In genomic region chr9:36401179-36401740, GRCh38 we compare ENCODE assay signal across 8 cellular contexts. TPM values are rescaled to one million over a fixed set of nuclear protein-coding genes. Genes with fewer than 3 reads are reported as not detected.
DNase-seq lines count a peak whose midpoint lies in the region; ATAC-seq and TF ChIP-seq lines count a peak whose summit lies in the region.

No MANE protein-coding gene starts in this region.

- H3K4me1 ChIP-seq in HUES6 (ENCODE audit: control insufficient read depth, insufficient read depth, low read length) (peaks cover 8% of the 10 kb centered on the region), SK-N-SH (ENCODE audit: control insufficient read depth in 1 of 2, insufficient read depth in 2 of 2, low read depth in 1 of 2, low read length in 1 of 2) (peaks cover 4 to 9% of the 10 kb centered on the region in 2 experiments; a peak in 2 of 4 replicates), liver (ENCODE audit: control insufficient read depth in 4 of 4, insufficient read depth in 4 of 4, low read length in 3 of 4) (peaks cover 0 to 23% (median 19%) of the 10 kb centered on the region in 4 donors), stomach smooth muscle (ENCODE audit: control insufficient read depth, insufficient read depth, low read length) (peaks cover 11% of the 10 kb centered on the region)

- DNase-seq in activated CD4-positive, alpha-beta T cell treated with anti-CD3 and anti-CD28 coated beads, Interleukin-2, amount 10 ng/mL, durations not matched to agents 7 days and 5 days: no peak
- no peak for DNase-seq in activated CD4-positive, alpha-beta T cell treated with anti-CD3 and anti-CD28 coated beads for 48 hours
- DNase-seq in SK-N-SH: peak; percentile 94

- peaks cover 7% of the 10 kb centered on the region for H3K36me3 Mint-ChIP-seq in activated CD4-positive, alpha-beta T cell treated with anti-CD3 and anti-CD28 coated beads, Interleukin-2, amount 10 ng/mL, durations not matched to agents 7 days and 5 days (ENCODE audit: low read depth)
- peaks cover 15% of the 10 kb centered on the region for H3K36me3 Mint-ChIP-seq in dendritic cell treated with granulocyte-macrophage colony-stimulating factor and Interleukin-4, amounts not matched to agents 40 ng/mL and 50 ng/mL, for 4 days (ENCODE audit: low read depth)

- WGBS in SK-N-SH (ENCODE audit: low lambda C conversion rate): 3% methylated on average over 15 of the region's 32 CpGs
- under 1% methylated on average over 32 of the region's 32 CpGs for WGBS in liver

- peaks cover 10% of the 10 kb centered on the region for H3F3A ChIP-seq in SK-N-SH (replicated peaks; ENCODE audit: insufficient read depth)

- H2AFZ ChIP-seq in SK-N-SH (ENCODE audit: low read depth): peak overlapping the region; percentile 99

- H3K9me3 ChIP-seq in HUES6 (ENCODE audit: control insufficient read depth, insufficient read depth, low read depth, low read length) (no peaks in the 10 kb centered on the region), SK-N-SH (no peaks in the 10 kb centered on the region), liver (ENCODE audit: control insufficient read depth in 4 of 4, low read length in 3 of 4) (no peaks in the 10 kb centered on the region), stomach smooth muscle (ENCODE audit: control insufficient read depth in 2 of 2, low read length in 2 of 2) (no peaks in the 10 kb centered on the region)

- intact Hi-C loops in dendritic cell treated with granulocyte-macrophage colony-stimulating factor and Interleukin-4, amounts not matched to agents 40 ng/mL and 50 ng/mL, for 4 days (cut with micrococcal nuclease): loop anchor here (2.0 kb wide), 1 partner anchor 86 kb away; no protein-coding TSS in a partner anchor

- TF ChIP-seq RAD21 in SK-N-SH (IDR thresholded peaks at IDR 0.05; ENCODE audit: low read length) (no peak), liver (IDR thresholded peaks at IDR 0.05) (no peak)

- H3K27ac ChIP-seq in HUES6 (ENCODE audit: low read depth, low read length) (peak overlapping the region; percentile 67; the same call in 1 of the 2 replicates), SK-N-SH (ENCODE audit: low read depth in 2 of 2, low read length in 1 of 2) (peak overlapping the region; percentile 84 to 93), liver (ENCODE audit: low read depth in 1 of 2, low read length in 2 of 2) (peak overlapping the region; percentile 75 to 90), stomach smooth muscle (ENCODE audit: low read length) (peak overlapping the region; percentile 61)

- H3K27me3 ChIP-seq in HUES6 (ENCODE audit: control insufficient read depth, insufficient read depth, low read length) (no peaks in the 10 kb centered on the region), SK-N-SH (ENCODE audit: insufficient read depth) (no peaks in the 10 kb centered on the region), liver (ENCODE audit: control insufficient read depth in 4 of 4, insufficient read depth in 4 of 4, low read length in 3 of 4) (no peaks in the 10 kb centered on the region), stomach smooth muscle (ENCODE audit: control insufficient read depth in 1 of 2, insufficient read depth in 2 of 2, low read length in 2 of 2) (no peaks in the 10 kb centered on the region)

- peaks cover 35% of the 10 kb centered on the region for H3K4me1 Mint-ChIP-seq in activated CD4-positive, alpha-beta T cell treated with anti-CD3 and anti-CD28 coated beads, Interleukin-2, amount 10 ng/mL, durations not matched to agents 7 days and 5 days
- H3K4me1 Mint-ChIP-seq in dendritic cell treated with granulocyte-macrophage colony-stimulating factor and Interleukin-4, amounts not matched to agents 40 ng/mL and 50 ng/mL, for 4 days (ENCODE audit: low read depth): peaks cover 47% of the 10 kb centered on the region

- H3K9me2 ChIP-seq in SK-N-SH: no peaks in the 10 kb centered on the region

- H3K9me3 Mint-ChIP-seq in activated CD4-positive, alpha-beta T cell treated with anti-CD3 and anti-CD28 coated beads, Interleukin-2, amount 10 ng/mL, durations not matched to agents 7 days and 5 days: no peaks in the 10 kb centered on the region
- H3K9me3 Mint-ChIP-seq in dendritic cell treated with granulocyte-macrophage colony-stimulating factor and Interleukin-4, amounts not matched to agents 40 ng/mL and 50 ng/mL, for 4 days: no peaks in the 10 kb centered on the region

- peak overlapping the region; percentile 81 for H3K4me3 ChIP-seq in HUES6 (ENCODE audit: low read depth, low read length)
- H3K4me3 ChIP-seq in SK-N-SH (ENCODE audit: low read depth in 2 of 2, low read length in 1 of 2): peak overlapping the region; percentile 77 to 84
- peak overlapping the region; percentile 76 to 99 (median 78) for H3K4me3 ChIP-seq in liver (ENCODE audit: low read depth in 1 of 3, low read length in 3 of 3)
- peak overlapping the region; percentile 63 to 85 for H3K4me3 ChIP-seq in stomach smooth muscle (ENCODE audit: low read length in 2 of 2)

- H4K20me1 ChIP-seq in SK-N-SH (ENCODE audit: insufficient read depth): peaks cover 20% of the 10 kb centered on the region

- H3K79me2 ChIP-seq in SK-N-SH (ENCODE audit: insufficient read depth): peaks cover 65% of the 10 kb centered on the region

- ATAC-seq in GM21717 (IDR thresholded peaks at IDR 0.05; ENCODE audit: unreplicated experiment): peak; percentile 48

- TF ChIP-seq EP300 in SK-N-SH (IDR thresholded peaks at IDR 0.05; ENCODE audit: borderline replicate concordance in 1 of 2, low read depth in 1 of 2, low read length in 1 of 2): no peak

- no peak for TF ChIP-seq CTCF in SK-N-SH (IDR thresholded peaks at IDR 0.05)
- TF ChIP-seq CTCF in liver (IDR thresholded peaks at IDR 0.05; ENCODE audit: low read depth, low read length, missing input control): no peak

- H3K9ac ChIP-seq in HUES6 (ENCODE audit: low read length) (peak overlapping the region; percentile 87), SK-N-SH (peak overlapping the region; percentile 89), liver (ENCODE audit: low read depth in 1 of 2, low read length in 2 of 2) (peak overlapping the region; percentile 54 to 62), stomach smooth muscle (ENCODE audit: low read length in 2 of 2) (peak overlapping the region; percentile 63 to 64)

- H3K4me2 ChIP-seq in SK-N-SH: peak overlapping the region; percentile 88

- peak overlapping the region; percentile 95 for H3K4me3 Mint-ChIP-seq in activated CD4-positive, alpha-beta T cell treated with anti-CD3 and anti-CD28 coated beads, Interleukin-2, amount 10 ng/mL, durations not matched to agents 7 days and 5 days
- H3K4me3 Mint-ChIP-seq in dendritic cell treated with granulocyte-macrophage colony-stimulating factor and Interleukin-4, amounts not matched to agents 40 ng/mL and 50 ng/mL, for 4 days: peak overlapping the region; percentile 85

- H3K36me3 ChIP-seq in HUES6 (ENCODE audit: control insufficient read depth, insufficient read depth, low read length) (0 out of 2 replicates have a peak, but pooled peaks cover 2% of the 10 kb centered on the region), SK-N-SH (replicated peaks in 1 of 2; ENCODE audit: control insufficient read depth in 1 of 2, insufficient read depth in 2 of 2, low read length in 1 of 2) (peaks cover 2% of the 10 kb centered on the region in 2 experiments), liver (ENCODE audit: control insufficient read depth in 4 of 4, insufficient read depth in 3 of 4, low read depth in 1 of 4, low read length in 3 of 4) (no peaks in the 10 kb centered on the region), stomach smooth muscle (ENCODE audit: control insufficient read depth in 2 of 2, insufficient read depth in 2 of 2, low read length in 2 of 2) (no peaks in the 10 kb centered on the region)

- CTCF ChIA-PET in activated CD4-positive, alpha-beta T cell treated with anti-CD3 and anti-CD28 coated beads, Interleukin-2, amount 10 ng/mL, durations not matched to agents 7 days and 5 days (lab: Charles Lee): no interaction called here
- CTCF ChIA-PET in SK-N-SH (lab: Yijun Ruan, JAX): interaction anchor here (2.0 to 3.5 kb wide), 2 partner anchors 49 to 147 kb away, joined by 4 to 14 read pairs; no protein-coding TSS in a partner anchor

- POLR2A ChIA-PET in activated CD4-positive, alpha-beta T cell treated with anti-CD3 and anti-CD28 coated beads, Interleukin-2, amount 10 ng/mL, durations not matched to agents 7 days and 5 days (lab: Charles Lee): no interaction called here
- POLR2A ChIA-PET in SK-N-SH (lab: Yijun Ruan, JAX): interaction anchor here (0.6 to 1.4 kb wide), 3 partner anchors 25 to 365 kb away, joined by 3 to 4 read pairs (median 4); no protein-coding TSS in a partner anchor

- H3K27ac Mint-ChIP-seq in activated CD4-positive, alpha-beta T cell treated with anti-CD3 and anti-CD28 coated beads, Interleukin-2, amount 10 ng/mL, durations not matched to agents 7 days and 5 days: peak overlapping the region; percentile 96
- H3K27ac Mint-ChIP-seq in dendritic cell treated with granulocyte-macrophage colony-stimulating factor and Interleukin-4, amounts not matched to agents 40 ng/mL and 50 ng/mL, for 4 days: peak overlapping the region; percentile 90

- no peaks in the 10 kb centered on the region for H3K27me3 Mint-ChIP-seq in activated CD4-positive, alpha-beta T cell treated with anti-CD3 and anti-CD28 coated beads, Interleukin-2, amount 10 ng/mL, durations not matched to agents 7 days and 5 days
- no peaks in the 10 kb centered on the region for H3K27me3 Mint-ChIP-seq in dendritic cell treated with granulocyte-macrophage colony-stimulating factor and Interleukin-4, amounts not matched to agents 40 ng/mL and 50 ng/mL, for 4 days

TF ChIP-seq in SK-N-SH, 30 proteins besides CTCF, POLR2A, EP300 and RAD21 (continues in another document):
- TF ChIP-seq NRF1 (IDR thresholded peaks at IDR 0.05; ENCODE audit: low read depth, low read length) (peak; percentile 74), ELF1 (IDR thresholded peaks at IDR 0.05) (peak; percentile 92)

TF ChIP-seq in liver, 16 proteins besides CTCF, POLR2A, EP300 and RAD21:
- TF ChIP-seq HNF4A (conservative IDR thresholded peaks at IDR 0.05) (peak; percentile 10 to 66), JUND (IDR thresholded peaks at IDR 0.05) (no peak), HNF4G (IDR thresholded peaks at IDR 0.05) (no peak)

RNA-seq across cellular contexts. Expression of gene RNF38, which starts 1.2 kb away (rescaled TPM):
- 10 to 100 TPM; 37.6 to 45.1 TPM for total RNA-seq in activated CD4-positive, alpha-beta T cell treated with anti-CD3 and anti-CD28 coated beads, Interleukin-2, amount 10 ng/mL, durations not matched to agents 7 days and 5 days
- 9.5 and 11.8 TPM in 2 replicates for polyA plus RNA-seq in SK-N-SH (2012; rRNA removed)
- polyA plus RNA-seq in SK-N-SH (2012; cell fraction: cytosol; rRNA removed): 13.2 and 13.5 TPM in 2 replicates
- polyA plus RNA-seq in SK-N-SH (2012; cell fraction: nucleus; rRNA removed): 9.2 and 17.2 TPM in 2 replicates
- 10 to 100 TPM in 1 of 2 donors, 1 to 10 TPM in 1; 9.4 to 16.4 TPM for total RNA-seq in liver
- 1 to 10 TPM; 3.4 to 4.3 TPM for polyA plus RNA-seq in liver
